In the genomic region with DNA sequence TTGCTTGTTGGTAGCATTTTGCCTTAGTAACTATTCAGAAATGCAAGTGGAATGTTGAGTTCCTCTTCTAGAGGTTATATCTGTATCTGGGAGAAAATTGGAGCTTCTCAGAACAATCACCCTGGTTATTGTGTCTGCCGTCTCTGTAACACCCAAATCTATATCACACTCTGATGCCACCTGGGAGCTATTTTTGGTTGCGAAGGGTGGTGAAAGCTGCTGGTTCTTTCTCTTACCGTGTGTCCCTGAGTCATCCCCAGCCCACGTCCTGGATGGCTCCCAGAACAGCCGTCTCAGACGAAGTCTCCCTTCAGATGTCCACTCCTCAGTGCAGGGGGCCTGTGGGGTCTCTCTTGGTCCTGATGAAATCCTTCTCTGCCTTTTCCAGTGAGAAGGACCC, we compare ENCODE assay signal across 12 cellular contexts.
DNase-seq lines count a peak whose midpoint lies in the region; ATAC-seq and TF ChIP-seq lines count a peak whose summit lies in the region.
"Had no signal": no experiment of that assay in that cellular context is flagged by ENCODE, and none has a peak within 500 bp of the region (broad histone marks: within the 10 kb centered on the region; RNA-seq: fewer than 3 reads in every experiment).

No MANE protein-coding gene starts in this region.

- ATAC-seq in GM18909 (IDR thresholded peaks at IDR 0.05; ENCODE audit: poor library complexity, unreplicated experiment) = no peak
- ATAC-seq: activated CD8-positive, alpha-beta memory T cell treated with anti-CD3 and anti-CD28 coated beads, Interleukin-2, amount 10 ng/mL, durations not matched to agents 7 days and 5 days had no signal

- no peaks in the 10 kb centered on the region for H3K36me3 ChIP-seq in ACC112 (ENCODE audit: insufficient read depth, low read length)
- H3K36me3 ChIP-seq in endodermal cell (ENCODE audit: control insufficient read depth, insufficient read depth, low read length) = no peaks in the 10 kb centered on the region
- H3K36me3 ChIP-seq in mesodermal cell (ENCODE audit: control insufficient read depth, insufficient read depth, low read length) = no peaks in the 10 kb centered on the region
- H3K36me3 ChIP-seq: colonic mucosa had no signal

- H3K4me1 ChIP-seq in ACC112 (ENCODE audit: control insufficient read depth, insufficient read depth, low read length, unreplicated experiment) (peaks cover 32% of the 10 kb centered on the region), endodermal cell (ENCODE audit: control insufficient read depth, insufficient read depth, low read length) (peaks cover under 1% of the 10 kb centered on the region), mesodermal cell (ENCODE audit: control insufficient read depth, insufficient read depth, low read length, poor library complexity, severe bottlenecking) (peaks cover 26% of the 10 kb centered on the region)
- H3K4me1 ChIP-seq: colonic mucosa had no signal

- H3K79me2 ChIP-seq in ACC112 (ENCODE audit: control insufficient read depth, insufficient read depth, low read length, unreplicated experiment) = no peaks in the 10 kb centered on the region

- no peaks in the 10 kb centered on the region for H3K27me3 Mint-ChIP-seq in endodermal cell (ENCODE audit: insufficient read depth)

- H3K9me3 Mint-ChIP-seq in endodermal cell = no peaks in the 10 kb centered on the region

- H3K4me3 Mint-ChIP-seq in endodermal cell = no peak overlapping the region
- H3K4me3 Mint-ChIP-seq: activated CD8-positive, alpha-beta memory T cell treated with anti-CD3 and anti-CD28 coated beads, Interleukin-2, amount 10 ng/mL, durations not matched to agents 7 days and 5 days had no signal

- H3K4me1 Mint-ChIP-seq in endodermal cell = peaks cover 38% of the 10 kb centered on the region

- H3K9ac ChIP-seq in endodermal cell (ENCODE audit: extremely low read depth, low read length, poor library complexity, severe bottlenecking) = no peak overlapping the region

- H3K4me3 ChIP-seq in ACC112 (ENCODE audit: low read depth, low read length) = peak overlapping the region; percentile 75
- H3K4me3 ChIP-seq in NB4 (ENCODE audit: low read depth, low read length) = no peak overlapping the region
- H3K4me3 ChIP-seq in endodermal cell (ENCODE audit: low read length) = no peak overlapping the region
- no peak overlapping the region for H3K4me3 ChIP-seq in mesodermal cell (ENCODE audit: extremely low read depth, insufficient read depth, low read length, poor library complexity, severe bottlenecking)
- H3K4me3 ChIP-seq: colonic mucosa, PC-9 had no signal

- H3K9me3 ChIP-seq in endodermal cell (ENCODE audit: control insufficient read depth, low read length) (no peaks in the 10 kb centered on the region), mesodermal cell (ENCODE audit: control insufficient read depth, low read length) (no peaks in the 10 kb centered on the region)
- H3K9me3 ChIP-seq: colonic mucosa had no signal

- peak; percentile 28 for DNase-seq in NB4 (ENCODE audit: low read depth)
- DNase-seq in endodermal cell = no peak
- DNase-seq in dedifferentiated amniotic fluid mesenchymal stem cell (ENCODE audit: extremely low spot score) = no peak
- DNase-seq in erythroblast (lab: John Stamatoyannopoulos, UW) = no peak
- no peak for DNase-seq in stimulated activated naive CD4-positive, alpha-beta T cell treated with Interleukin-2 at 50 U/mL for 16 hours (lab: John Stamatoyannopoulos, UW)
- DNase-seq: activated CD8-positive, alpha-beta memory T cell treated with anti-CD3 and anti-CD28 coated beads, Interleukin-2, amount 10 ng/mL, durations not matched to agents 7 days and 5 days; colonic mucosa; Karpas-422 had no signal

- peak overlapping the region; percentile 59 for H3K27ac Mint-ChIP-seq in endodermal cell
- H3K27ac Mint-ChIP-seq: activated CD8-positive, alpha-beta memory T cell treated with anti-CD3 and anti-CD28 coated beads, Interleukin-2, amount 10 ng/mL, durations not matched to agents 7 days and 5 days had no signal

- peaks cover 2% of the 10 kb centered on the region for H3K36me3 Mint-ChIP-seq in endodermal cell (ENCODE audit: low read depth)
- H3K36me3 Mint-ChIP-seq: activated CD8-positive, alpha-beta memory T cell treated with anti-CD3 and anti-CD28 coated beads, Interleukin-2, amount 10 ng/mL, durations not matched to agents 7 days and 5 days had no signal

- TF ChIP-seq POLR2A in NB4 (IDR thresholded peaks at IDR 0.05; ENCODE audit: extremely low read depth, insufficient read length) (no peak), erythroblast (IDR thresholded peaks at IDR 0.05; ENCODE audit: low read length) (no peak)

- peak overlapping the region; percentile 42; the same call in 1 of the 2 replicates for H3K27ac ChIP-seq in ACC112 (ENCODE audit: low read depth, low read length)
- peak overlapping the region; percentile 65 for H3K27ac ChIP-seq in endodermal cell (ENCODE audit: low read depth, low read length)
- H3K27ac ChIP-seq in mesodermal cell (ENCODE audit: low read depth, low read length, severe bottlenecking) = peak overlapping the region; percentile 85
- H3K27ac ChIP-seq: colonic mucosa, PC-9 had no signal

- H3K27me3 ChIP-seq in ACC112 (ENCODE audit: insufficient read depth, low read length) (no peaks in the 10 kb centered on the region), endodermal cell (ENCODE audit: control insufficient read depth, insufficient read depth, low read length, poor library complexity, severe bottlenecking) (no peaks in the 10 kb centered on the region)
- H3K27me3 ChIP-seq: colonic mucosa had no signal

- WGBS in endodermal cell (ENCODE audit: insufficient coverage in 1 of 2, insufficient read length in 1 of 2), 2 experiments = 86% methylated on average over 6 of the region's 6 CpGs; no CpG with 5 or more reads in 1 of the 2 experiments
- WGBS in mesodermal cell (ENCODE audit: insufficient coverage in 2 of 2), 2 experiments = 80 to 90% methylated on average over 2 to 4 of the region's 6 CpGs

- no peak for TF ChIP-seq CTCF in NB4 (IDR thresholded peaks at IDR 0.05; ENCODE audit: low read depth, low read length)
- TF ChIP-seq CTCF in endodermal cell (conservative IDR thresholded peaks at IDR 0.05) = no peak

- H2AFZ ChIP-seq in ACC112 (ENCODE audit: low read length, unreplicated experiment) = peak overlapping the region; percentile 4
- H2AFZ ChIP-seq: PC-9 had no signal
